In genomic region chr18:63881851-63882250, GRCh38 we compare ENCODE assay signal across 1 cellular context.
TF ChIP-seq lines count a peak whose summit lies in the region.

No MANE protein-coding gene starts in this region.

TF ChIP-seq in WTC11, 78 proteins besides CTCF, POLR2A, EP300 and RAD21 (continued from another document):
- TF ChIP-seq ZNF281 (CRISPR knock-in tag; IDR thresholded peaks at IDR 0.05) (no peak), ZNF263 (CRISPR knock-in tag; IDR thresholded peaks at IDR 0.05; ENCODE audit: low read depth) (no peak), AR (CRISPR knock-in tag; IDR thresholded peaks at IDR 0.05) (no peak), E2F1 (CRISPR knock-in tag; IDR thresholded peaks at IDR 0.05) (no peak), NFYB (CRISPR knock-in tag; conservative IDR thresholded peaks at IDR 0.05; ENCODE audit: low read depth) (no peak), ZNF512 (CRISPR knock-in tag; IDR thresholded peaks at IDR 0.05; ENCODE audit: borderline replicate concordance) (no peak), STAT6 (CRISPR knock-in tag; conservative IDR thresholded peaks at IDR 0.05; ENCODE audit: low read depth) (no peak), FOXP1 (CRISPR knock-in tag; IDR thresholded peaks at IDR 0.05; ENCODE audit: borderline replicate concordance) (no peak), TCF7 (CRISPR knock-in tag; IDR thresholded peaks at IDR 0.05; ENCODE audit: low read depth) (no peak), KAT7 (CRISPR knock-in tag; IDR thresholded peaks at IDR 0.05; ENCODE audit: borderline replicate concordance) (no peak), PREB (CRISPR knock-in tag; IDR thresholded peaks at IDR 0.05; ENCODE audit: borderline replicate concordance) (no peak), MYBL2 (CRISPR knock-in tag; IDR thresholded peaks at IDR 0.05) (no peak), ZBTB43 (CRISPR knock-in tag; IDR thresholded peaks at IDR 0.05) (no peak)
